ENCODE assay signal across 12 cellular contexts in genomic region chr1:54768093-54768492, GRCh38. TPM values are rescaled to one million over a fixed set of nuclear protein-coding genes. Genes with fewer than 3 reads are reported as not detected.
DNase-seq lines count a peak whose midpoint lies in the region; ATAC-seq and TF ChIP-seq lines count a peak whose summit lies in the region.
"Had no signal": no experiment of that assay in that cellular context is flagged by ENCODE, and none has a peak within 500 bp of the region (broad histone marks: within the 10 kb centered on the region; RNA-seq: fewer than 3 reads in every experiment).

No MANE protein-coding gene starts in this region.

- POLR2A ChIA-PET in OCI-LY7 (lab: Charles Lee), result no interaction called here

- H3K27me3 ChIP-seq in GM06990 (replicated peaks; ENCODE audit: control insufficient read depth, insufficient read depth, low read length), result no peaks in the 10 kb centered on the region
- H3K27me3 ChIP-seq: heart right ventricle had no signal

- H3K4me1 ChIP-seq in OCI-LY7 (ENCODE audit: insufficient read depth, low read length, poor library complexity, severe bottlenecking), result peaks cover 23% of the 10 kb centered on the region

- CTCF ChIA-PET in OCI-LY7 (lab: Charles Lee; ENCODE audit: unreplicated experiment), result no interaction called here

- in situ Hi-C loops in ACHN (cut with HindIII; ENCODE audit: low pct_ligation_motif_present, low pct_unique_long_range_greater_than_20kb, low sequenced_read_pairs), result no loop called here

- no peak overlapping the region for H3K4me2 ChIP-seq in OCI-LY7 (ENCODE audit: low read length)

- intact Hi-C loops in OCI-LY7 (cut with micrococcal nuclease; ENCODE audit: unreplicated experiment), result no loop called here
- intact Hi-C loops in posterior cingulate gyrus (cut with DNase I), result loop anchor here (10.0 kb wide), 1 partner anchor 117 kb away; the partner anchor contains the start of gene DHCR24

- H3K27ac ChIP-seq in OCI-LY7 (ENCODE audit: low read depth, low read length, poor library complexity, severe bottlenecking), result no peak overlapping the region
- H3K27ac ChIP-seq: heart right ventricle, skin epidermis had no signal

- no peak overlapping the region for H2AFZ ChIP-seq in OCI-LY7 (ENCODE audit: low read length)

- peaks cover 10% of the 10 kb centered on the region; the same call in 1 of the 2 replicates for H3K79me2 ChIP-seq in OCI-LY7 (ENCODE audit: insufficient read depth, low read depth, low read length)

- H3K36me3 ChIP-seq in GM06990 (ENCODE audit: control insufficient read depth, insufficient read depth, low read length) (no peaks in the 10 kb centered on the region), OCI-LY7 (ENCODE audit: insufficient read depth, low read length) (no peaks in the 10 kb centered on the region)
- H3K36me3 ChIP-seq: heart right ventricle had no signal

- H4K20me1 ChIP-seq in OCI-LY7 (ENCODE audit: insufficient read depth, low read length), result no peaks in the 10 kb centered on the region

- no peaks in the 10 kb centered on the region for H3K9me3 ChIP-seq in OCI-LY7 (ENCODE audit: low read length)
- H3K9me3 ChIP-seq: heart right ventricle had no signal

- no peak for ATAC-seq in GM18870 (IDR thresholded peaks at IDR 0.05; ENCODE audit: unreplicated experiment)
- ATAC-seq in activated CD4-positive, CD25-positive, alpha-beta regulatory T cell treated with anti-CD3 and anti-CD28 coated beads, Interleukin-2, amount 50 U/mL, for 24 hours, result no peak
- ATAC-seq: heart right ventricle had no signal

- H3K4me3 ChIP-seq in GM06990 (replicated peaks; ENCODE audit: low read depth, low read length) (no peak overlapping the region), OCI-LY7 (ENCODE audit: low read depth, low read length, poor library complexity, severe bottlenecking) (no peak overlapping the region), fibroblast of the aortic adventitia (ENCODE audit: low read depth, low read length) (no peak overlapping the region)
- H3K4me3 ChIP-seq: heart right ventricle, skin epidermis had no signal

- no peaks in the 10 kb centered on the region for H3K9me2 ChIP-seq in OCI-LY7 (ENCODE audit: insufficient read depth, low read length)

- peak; percentile 23 for TF ChIP-seq CTCF in GM06990 (IDR thresholded peaks at IDR 0.05; ENCODE audit: insufficient read depth, low read length, poor library complexity, severe bottlenecking)
- peak; percentile 37; the same call in 1 of the 2 replicates for TF ChIP-seq CTCF in OCI-LY7 (conservative IDR thresholded peaks at IDR 0.05; ENCODE audit: low read length)
- TF ChIP-seq CTCF in fibroblast of the aortic adventitia (IDR thresholded peaks at IDR 0.05; ENCODE audit: insufficient read depth, low read length), result no peak

- no TSS peak for BruUV-seq in OCI-LY7 (replicated peaks; lab: Mats Ljungman, UMichigan)

- peak; percentile 42 for DNase-seq in ACHN
- DNase-seq in GM06990 (ENCODE audit: extremely low read depth, insufficient read length), result no peak
- DNase-seq in OCI-LY7 (ENCODE audit: low spot score), result peak; percentile 13
- peak; percentile 26 for DNase-seq in fibroblast of the aortic adventitia (ENCODE audit: low read depth)
- DNase-seq in COLO668 (lab: John Stamatoyannopoulos, UW; ENCODE audit: unreplicated experiment), result no peak
- no peak for DNase-seq in posterior cingulate gyrus
- DNase-seq: activated naive CD4-positive, alpha-beta T cell; heart right ventricle; MV-4-11 had no signal

RNA-seq across cellular contexts. Expression of gene PARS2, which starts 3.8 kb away (rescaled TPM):
- 6.7 and 7.6 TPM in 2 replicates for total RNA-seq in OCI-LY7 (2014; rRNA removed; shearing (Covaris generic))
- total RNA-seq in OCI-LY7 (2022), result 5.3 and 6.7 TPM in 2 replicates
- 3.8 and 4.1 TPM in 2 replicates for total RNA-seq in fibroblast of the aortic adventitia (ENCODE audit: low replicate concordance)

RNA-seq across cellular contexts. Expression of gene TTC22, which starts 33.0 kb away (rescaled TPM):
- not detected in 2 replicates for total RNA-seq in OCI-LY7 (2014; rRNA removed; shearing (Covaris generic))
- total RNA-seq in OCI-LY7 (2022), result not detected in 2 replicates
- total RNA-seq in fibroblast of the aortic adventitia (ENCODE audit: low replicate concordance), result under 0.01 TPM in 1 of 2 replicates, not detected in the other

RNA-seq across cellular contexts. Expression of gene TTC4, which starts 52.4 kb away (rescaled TPM):
- 20.7 and 26.1 TPM in 2 replicates for total RNA-seq in OCI-LY7 (2014; rRNA removed; shearing (Covaris generic))
- total RNA-seq in OCI-LY7 (2022), result 23.0 and 24.3 TPM in 2 replicates
- 19.3 and 28.0 TPM in 2 replicates for total RNA-seq in fibroblast of the aortic adventitia (ENCODE audit: low replicate concordance)

Comparison
In these comparisons a context has a peak if more than half of its experiments do, and no peak if none do; other contexts are left out.
1. DNase-seq: peak in ACHN (single experiment), OCI-LY7 (single experiment) and fibroblast of the aortic adventitia (single experiment); none in GM06990 (single experiment), COLO668 (single experiment) and posterior cingulate gyrus (0 of 10).